ENCODE assay signal across 17 cellular contexts in the genomic region with DNA sequence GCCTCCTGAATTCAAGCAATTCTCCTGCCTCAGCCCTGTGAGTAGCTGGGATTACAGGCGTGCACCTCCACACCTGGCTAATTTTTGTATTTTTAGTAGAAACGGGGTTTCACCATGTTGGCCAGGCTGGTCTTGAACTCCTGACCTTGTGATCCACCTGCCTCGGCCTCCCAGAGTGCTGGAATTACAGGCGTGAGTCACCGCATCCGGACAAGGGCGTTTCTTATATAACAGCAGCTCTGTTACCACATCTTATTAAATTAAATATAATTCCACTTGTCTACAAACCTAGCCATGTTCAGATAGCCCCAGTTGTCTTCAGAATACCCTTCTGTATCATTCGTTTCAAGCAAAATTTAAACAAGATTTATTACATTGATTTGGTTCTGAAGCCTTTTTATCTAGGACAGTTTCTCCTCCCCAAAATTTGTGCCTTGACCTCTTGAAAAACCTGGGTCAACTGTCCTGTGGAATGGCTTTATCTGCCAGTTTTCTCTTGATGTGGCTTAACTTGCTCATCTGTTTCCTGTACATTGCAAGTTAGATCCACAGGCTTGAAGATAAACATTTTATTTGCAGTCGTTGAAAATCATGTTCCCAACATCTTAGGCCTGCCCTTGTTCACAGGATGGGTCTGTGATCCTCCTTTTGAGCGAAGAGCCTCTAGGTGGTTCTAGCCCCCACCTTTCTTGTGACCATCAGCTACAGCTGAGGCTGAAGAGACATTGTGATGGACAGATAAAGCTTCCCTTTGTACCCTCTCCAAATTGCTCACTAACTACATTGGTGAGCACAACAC.
A peak's percentile ranks its signal among the peaks of the same experiment; 100 is the strongest.
DNase-seq lines count a peak whose midpoint lies in the region; ATAC-seq, FAIRE-seq and TF ChIP-seq lines count a peak whose summit lies in the region.
"Had no signal": no experiment of that assay in that cellular context is flagged by ENCODE, and none has a peak within 500 bp of the region (broad histone marks: within the 10 kb centered on the region; RNA-seq: fewer than 3 reads in every experiment).

No MANE protein-coding gene starts in this region.

- peaks cover 26% of the 10 kb centered on the region for H4K20me1 ChIP-seq in DND-41 (ENCODE audit: insufficient read depth, low read length)

- ATAC-seq in DND-41 (ENCODE audit: insufficient read depth, low read depth): 0 out of 3 replicates have a peak, but pooled peaks have one; percentile 8
- ATAC-seq in T-helper 17 cell: no peak
- ATAC-seq in effector memory CD8-positive, alpha-beta T cell (replicated peaks): no peak
- ATAC-seq in stimulated activated naive B cell treated with anti-CD40 and anti-IgM and Interleukin-4, amounts not matched to agents 10 μg/mL and 1 μg/mL and 100 μg/mL, for 72 hours (replicated peaks): no peak
- ATAC-seq: Right ventricle myocardium inferior had no signal

- H3K27ac ChIP-seq in DND-41 (ENCODE audit: low read length): no peak overlapping the region

- no peaks in the 10 kb centered on the region for H3K9me3 ChIP-seq in DND-41 (ENCODE audit: insufficient read depth, low read length, severe bottlenecking)
- no peaks in the 10 kb centered on the region for H3K9me3 ChIP-seq in T-helper 17 cell (ENCODE audit: control insufficient read depth, low read length, poor library complexity, severe bottlenecking)
- H3K9me3 ChIP-seq: Caco-2 had no signal

- peaks cover 24% of the 10 kb centered on the region for H3K4me1 ChIP-seq in DND-41 (ENCODE audit: insufficient read depth, low read length)
- H3K4me1 ChIP-seq: Caco-2 had no signal

- no peak overlapping the region for H2AFZ ChIP-seq in DND-41 (ENCODE audit: low read depth, low read length)

- no peak overlapping the region for H3K9ac ChIP-seq in DND-41 (ENCODE audit: low read depth, low read length)

- no peak overlapping the region for H3K4me3 ChIP-seq in DND-41 (ENCODE audit: low read depth in 1 of 2, low read length in 2 of 2)

- H3K36me3 Mint-ChIP-seq in T-helper 17 cell (ENCODE audit: low read depth): peaks cover 9% of the 10 kb centered on the region
- peaks cover 10% of the 10 kb centered on the region for H3K36me3 Mint-ChIP-seq in effector memory CD8-positive, alpha-beta T cell (ENCODE audit: insufficient read depth)
- peaks cover 19 to 44% of the 10 kb centered on the region in 2 donors for H3K36me3 Mint-ChIP-seq in stimulated activated naive B cell treated with anti-CD40 and anti-IgM and Interleukin-4, amounts not matched to agents 10 μg/mL and 1 μg/mL and 100 μg/mL, for 72 hours

- H3K36me3 ChIP-seq in DND-41 (ENCODE audit: insufficient read depth, low read length): peaks cover 24% of the 10 kb centered on the region

- no peak overlapping the region for H3K4me3 Mint-ChIP-seq in T-helper 17 cell
- peak overlapping the region; percentile 27 to 40 for H3K4me3 Mint-ChIP-seq in effector memory CD8-positive, alpha-beta T cell
- H3K4me3 Mint-ChIP-seq in stimulated activated naive B cell treated with anti-CD40 and anti-IgM and Interleukin-4, amounts not matched to agents 10 μg/mL and 1 μg/mL and 100 μg/mL, for 72 hours: no peak overlapping the region
- H3K4me3 Mint-ChIP-seq: H9 had no signal

- FAIRE-seq in urothelium cell line (lab: Jason Lieb, UNC): no peak
- FAIRE-seq: GM19239, RCC 7860 had no signal

- peaks cover 51% of the 10 kb centered on the region for H3K4me1 Mint-ChIP-seq in T-helper 17 cell
- peaks cover 38 to 74% of the 10 kb centered on the region in 2 donors for H3K4me1 Mint-ChIP-seq in effector memory CD8-positive, alpha-beta T cell (ENCODE audit: low read depth in 2 of 2)
- H3K4me1 Mint-ChIP-seq in stimulated activated naive B cell treated with anti-CD40 and anti-IgM and Interleukin-4, amounts not matched to agents 10 μg/mL and 1 μg/mL and 100 μg/mL, for 72 hours: peaks cover 35 to 74% of the 10 kb centered on the region in 2 donors

- H3K27me3 ChIP-seq in DND-41 (ENCODE audit: insufficient read depth, low read length, poor library complexity): no peaks in the 10 kb centered on the region

- H3K27ac Mint-ChIP-seq in T-helper 17 cell: peak overlapping the region; percentile 65
- H3K27ac Mint-ChIP-seq in effector memory CD8-positive, alpha-beta T cell: peak overlapping the region in 1 of 2 donors; percentile 39
- H3K27ac Mint-ChIP-seq in stimulated activated naive B cell treated with anti-CD40 and anti-IgM and Interleukin-4, amounts not matched to agents 10 μg/mL and 1 μg/mL and 100 μg/mL, for 72 hours: peak overlapping the region; percentile 51

- no peaks in the 10 kb centered on the region for H3K27me3 Mint-ChIP-seq in T-helper 17 cell
- no peaks in the 10 kb centered on the region for H3K27me3 Mint-ChIP-seq in effector memory CD8-positive, alpha-beta T cell
- no peaks in the 10 kb centered on the region for H3K27me3 Mint-ChIP-seq in stimulated activated naive B cell treated with anti-CD40 and anti-IgM and Interleukin-4, amounts not matched to agents 10 μg/mL and 1 μg/mL and 100 μg/mL, for 72 hours

- H3K4me2 ChIP-seq in DND-41 (ENCODE audit: insufficient read depth, low read length): no peak overlapping the region

- DNase-seq in DND-41 (no peak), T-helper 17 cell (no peak), HPDE6-E6E7 (ENCODE audit: extremely low spot score) (no peak), SIG-M5 treated with dmso at 0.1 percent for 504 hours (lab: John Stamatoyannopoulos, UW; ENCODE audit: unreplicated experiment) (no peak), urothelium cell line (ENCODE audit: low spot score) (no peak)
- DNase-seq in effector memory CD8-positive, alpha-beta T cell: no peak
- no peak for DNase-seq in stimulated activated naive B cell treated with anti-CD40 and anti-IgM and Interleukin-4, amounts not matched to agents 10 μg/mL and 1 μg/mL and 100 μg/mL, for 72 hours
- DNase-seq: ACHN, Caco-2, GF-D8, H9, NCI-H1105 treated with DMSO at 0.1 percent for 48 hours, NCI-H1694, NCI-H2081 treated with DMSO at 0.1 percent for 48 hours had no signal

- H3K79me2 ChIP-seq in DND-41 (ENCODE audit: insufficient read depth, low read length): peaks cover 94% of the 10 kb centered on the region

- no peak for TF ChIP-seq CTCF in DND-41 (IDR thresholded peaks at IDR 0.05; ENCODE audit: borderline replicate concordance, extremely low read depth, low read length, poor library complexity, severe bottlenecking)

- no peaks in the 10 kb centered on the region for H3K9me3 Mint-ChIP-seq in effector memory CD8-positive, alpha-beta T cell
- peaks cover 0 to 8% of the 10 kb centered on the region in 2 donors for H3K9me3 Mint-ChIP-seq in stimulated activated naive B cell treated with anti-CD40 and anti-IgM and Interleukin-4, amounts not matched to agents 10 μg/mL and 1 μg/mL and 100 μg/mL, for 72 hours
- H3K9me3 Mint-ChIP-seq: H9 had no signal

Comparison
In these comparisons a context has a peak if more than half of its experiments do, and no peak if none do; other contexts are left out.
1. H3K4me3 Mint-ChIP-seq: peak in effector memory CD8-positive, alpha-beta T cell (2 of 2); none in T-helper 17 cell (single experiment) and stimulated activated naive B cell treated with anti-CD40 and anti-IgM and Interleukin-4, amounts not matched to agents 10 μg/mL and 1 μg/mL and 100 μg/mL, for 72 hours (0 of 2).